In genomic region chr2:112582314-112582746, GRCh38 we compare ENCODE assay signal across 8 cellular contexts. TPM values are rescaled to one million over a fixed set of nuclear protein-coding genes. Genes with fewer than 3 reads are reported as not detected.
DNase-seq lines count a peak whose midpoint lies in the region; ATAC-seq and TF ChIP-seq lines count a peak whose summit lies in the region.

No MANE protein-coding gene starts in this region.

- 42% methylated on average over 10 of the region's 10 CpGs for WGBS in upper lobe of left lung, 2 donors

- no peak overlapping the region for H3K27ac Mint-ChIP-seq in mesothelial cell of epicardium

- no peaks in the 10 kb centered on the region for H3K27me3 Mint-ChIP-seq in mesothelial cell of epicardium (ENCODE audit: low read depth)

- H3K4me3 Mint-ChIP-seq in mesothelial cell of epicardium = peak overlapping the region; percentile 34

- no peaks in the 10 kb centered on the region for H3K9me3 Mint-ChIP-seq in mesothelial cell of epicardium

- TF ChIP-seq POLR2A in upper lobe of left lung (IDR thresholded peaks at IDR 0.05) = no peak

- TF ChIP-seq EP300 in upper lobe of left lung (IDR thresholded peaks at IDR 0.05) = no peak

- H3K27ac ChIP-seq in upper lobe of left lung = no peak overlapping the region

- ATAC-seq in upper lobe of left lung (ENCODE audit: low FRiP score in 2 of 2) = peak in 1 of 2 donors; percentile 44

- peaks cover 14 to 25% (median 19%) of the 10 kb centered on the region in 4 donors for H3K4me1 ChIP-seq in upper lobe of left lung

- no peak overlapping the region for H3K4me3 ChIP-seq in upper lobe of left lung

- H3K4me1 Mint-ChIP-seq in mesothelial cell of epicardium = peaks cover 21% of the 10 kb centered on the region

- TF ChIP-seq CTCF in mesothelial cell of epicardium (IDR thresholded peaks at IDR 0.05; ENCODE audit: unreplicated experiment) (peak; percentile 95), upper lobe of left lung (IDR thresholded peaks at IDR 0.05) (peak; percentile 37 to 58 (median 48))

- peak; percentile 69 for DNase-seq in activated effector memory CD4-positive, alpha-beta T cell treated with anti-CD3 and anti-CD28 coated beads, Interleukin-2, amount 50 U/mL, for 16 hours
- DNase-seq in activated effector memory CD4-positive, alpha-beta T cell treated with Interleukin-2 at 50 U/mL for 16 hours = no peak
- DNase-seq in NCI-H146 (lab: John Stamatoyannopoulos, UW) (peak; percentile 70), T-helper 1 cell (peak in 3 of 5 donors; percentile 13 to 68 (median 27)), cerebellum (ENCODE audit: low spot score) (peak; percentile 48), mesothelial cell of epicardium (ENCODE audit: low spot score in 2 of 2, unreplicated experiment in 2 of 2) (no peak), upper lobe of left lung (peak in 1 of 2 donors; percentile 32), cerebellar nuclear complex (lab: John Stamatoyannopoulos, UW) (no peak)

- H3K9me3 ChIP-seq in upper lobe of left lung = no peaks in the 10 kb centered on the region

- H3K36me3 Mint-ChIP-seq in mesothelial cell of epicardium = peaks cover 11% of the 10 kb centered on the region

- H3K36me3 ChIP-seq in upper lobe of left lung = peaks cover 0 to 13% (median 0%) of the 10 kb centered on the region in 4 donors

- H3K27me3 ChIP-seq in upper lobe of left lung = no peaks in the 10 kb centered on the region

RNA-seq across cellular contexts. Expression of gene CHCHD5, which starts 2.1 kb away (rescaled TPM):
- total RNA-seq in cerebellum (7.4 TPM), mesothelial cell of epicardium (32.3 to 33.2 TPM (median 32.4 TPM) in 3 replicates), upper lobe of left lung (10 to 100 TPM; 13.6 to 44.9 (median 25.4) TPM)

RNA-seq across cellular contexts. Expression of gene POLR1B, which starts 40.1 kb away (rescaled TPM):
- total RNA-seq in cerebellum (30.0 TPM), mesothelial cell of epicardium (28.0 to 36.5 TPM (median 28.3 TPM) in 3 replicates), upper lobe of left lung (10 to 100 TPM in 5 of 6 donors, 1 to 10 TPM in 1; 6.7 to 22.5 (median 14.6) TPM)

Comparison
In these comparisons a context has a peak if more than half of its experiments do, and no peak if none do; other contexts are left out.
1. DNase-seq: peak in activated effector memory CD4-positive, alpha-beta T cell treated with anti-CD3 and anti-CD28 coated beads, Interleukin-2, amount 50 U/mL, for 16 hours (single experiment), NCI-H146 (single experiment), T-helper 1 cell (3 of 5) and cerebellum (single experiment); none in activated effector memory CD4-positive, alpha-beta T cell treated with Interleukin-2 at 50 U/mL for 16 hours (single experiment), mesothelial cell of epicardium (0 of 2) and cerebellar nuclear complex (0 of 2).